Comparison of ENCODE assay signal across 30 cellular contexts in the genomic region with DNA sequence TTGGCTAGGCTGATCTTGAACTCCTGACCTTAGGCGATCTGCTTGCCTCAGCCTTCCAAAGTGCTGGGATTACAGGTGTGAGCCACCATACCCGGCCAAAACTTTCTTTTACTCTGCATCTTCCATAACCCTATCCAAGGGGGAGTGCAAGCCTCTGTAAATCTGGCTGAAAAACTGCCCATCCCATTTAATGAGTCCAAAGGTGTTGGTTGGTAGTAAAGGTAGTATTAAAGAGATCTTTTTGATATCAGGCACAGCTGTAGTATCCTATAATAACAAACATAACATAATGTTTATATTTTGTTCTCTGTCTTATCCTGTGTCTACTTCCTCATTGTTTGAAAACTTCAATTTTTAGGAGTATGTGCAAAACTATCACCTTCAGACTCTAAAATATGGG.
"Had no signal": no experiment of that assay in that cellular context is flagged by ENCODE, and none has a peak within 500 bp of the region (broad histone marks: within the 10 kb centered on the region; RNA-seq: fewer than 3 reads in every experiment).

No MANE protein-coding gene starts in this region.

- H3K9me3 ChIP-seq: ascending aorta had no signal

- DNase-seq: activated B cell treated with CpG ODN at 0.5 μM for 24 hours; activated CD4-positive, alpha-beta memory T cell treated with anti-CD3 and anti-CD28 coated beads, Interleukin-2, amount 10 ng/mL, durations not matched to agents 7 days and 5 days; activated CD4-positive, alpha-beta T cell treated with anti-CD3 and anti-CD28 coated beads for 36 hours; activated CD4-positive, alpha-beta T cell treated with anti-CD3 and anti-CD28 coated beads for 48 hours; activated CD4-positive, alpha-beta T cell treated with anti-CD3 and anti-CD28 coated beads, Interleukin-2, amount 10 ng/mL, durations not matched to agents 7 days and 5 days; activated CD4-positive, alpha-beta T cell treated with anti-CD3 and anti-CD28 coated beads, Interleukin-2, amount 50 U/mL, for 48 hours; activated CD4-positive, CD25-positive, alpha-beta regulatory T cell treated with anti-CD3 and anti-CD28 coated beads, Interleukin-2, amount 50 U/mL, for 72 hours; activated CD8-positive, alpha-beta memory T cell treated with anti-CD3 and anti-CD28 coated beads for 24 hours; activated CD8-positive, alpha-beta memory T cell treated with anti-CD3 and anti-CD28 coated beads, Interleukin-2, amount 10 ng/mL, durations not matched to agents 7 days and 5 days; activated CD8-positive, alpha-beta memory T cell treated with anti-CD3 and anti-CD28 coated beads, Interleukin-2, amount 50 U/mL, for 48 hours; activated CD8-positive, alpha-beta T cell treated with anti-CD3 and anti-CD28 coated beads, Interleukin-2, amount 10 ng/mL, durations not matched to agents 7 days and 5 days; activated effector memory CD4-positive, alpha-beta T cell treated with Interleukin-2 at 50 U/mL for 16 hours; activated gamma-delta T cell; activated naive CD4-positive, alpha-beta T cell treated with anti-CD3 and anti-CD28 coated beads, Interleukin-2, amount 10 ng/mL, durations not matched to agents 7 days and 5 days; activated naive CD4-positive, alpha-beta T cell treated with Interleukin-2 at 50 U/mL for 16 hours; activated naive CD8-positive, alpha-beta T cell treated with anti-CD3 and anti-CD28 coated beads, Interleukin-2, amount 10 ng/mL, durations not matched to agents 7 days and 5 days; activated naive CD8-positive, alpha-beta T cell treated with anti-CD3 and anti-CD28 coated beads, Interleukin-2, amount 50 U/mL, for 24 hours; activated T-cell treated with anti-CD3 and anti-CD28 coated beads, Interleukin-2, amount 50 U/mL, for 24 hours; activated T-cell treated with anti-CD3 and anti-CD28 coated beads, Interleukin-2, amount 50 U/mL, for 48 hours; amygdala; anterior cingulate cortex; central memory CD4-positive, alpha-beta T cell; T-helper 1 cell; T-helper 2 cell; T-helper 9 cell had no signal

- H3K4me1 ChIP-seq: ascending aorta had no signal

- FAIRE-seq: bronchial epithelial cell, TTC549 had no signal

- ATAC-seq: activated CD4-positive, alpha-beta T cell treated with anti-CD3 and anti-CD28 coated beads for 36 hours; activated CD8-positive, alpha-beta memory T cell treated with anti-CD3 and anti-CD28 coated beads, Interleukin-2, amount 10 ng/mL, durations not matched to agents 7 days and 5 days; activated CD8-positive, alpha-beta T cell treated with anti-CD3 and anti-CD28 coated beads, Interleukin-2, amount 10 ng/mL, durations not matched to agents 7 days and 5 days; activated naive CD8-positive, alpha-beta T cell treated with anti-CD3 and anti-CD28 coated beads, Interleukin-2, amount 50 U/mL, for 24 hours had no signal

- H3K27me3 ChIP-seq: ascending aorta, cardiac muscle cell had no signal

- H3K36me3 ChIP-seq: ascending aorta, cardiac muscle cell had no signal

- H3K4me3 ChIP-seq: ascending aorta, cardiac muscle cell had no signal

- H3K27ac ChIP-seq: ascending aorta, cardiac muscle cell, VCaP had no signal
